Comparison of ENCODE assay signal across 8 cellular contexts in the genomic region with DNA sequence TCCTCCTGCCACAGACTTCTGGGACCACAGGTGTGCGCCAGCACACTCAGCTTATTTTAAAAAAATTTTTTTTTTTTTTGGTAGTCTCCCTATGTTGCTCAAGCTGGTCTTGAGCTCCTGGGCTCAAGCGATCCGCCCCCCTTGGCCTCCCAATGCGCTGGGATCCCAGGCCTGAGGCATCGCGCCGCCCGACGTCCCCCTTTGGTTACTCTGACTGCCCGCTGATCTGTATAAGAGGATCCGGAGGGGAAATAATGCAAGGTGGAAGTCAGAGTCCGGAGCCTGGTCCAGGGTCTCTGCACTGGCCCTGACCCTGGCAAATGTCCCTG. TPM values are rescaled to one million over a fixed set of nuclear protein-coding genes. Genes with fewer than 3 reads are reported as not detected.
DNase-seq lines count a peak whose midpoint lies in the region; ATAC-seq, FAIRE-seq and TF ChIP-seq lines count a peak whose summit lies in the region.

No MANE protein-coding gene starts in this region.

- H3K4me2 ChIP-seq in A549: peak overlapping the region; percentile 79
- H3K4me2 ChIP-seq in GM12878 (ENCODE audit: control insufficient read depth, insufficient read depth): peak overlapping the region; percentile 98

- H3K27ac Mint-ChIP-seq in memory B cell: peak overlapping the region; percentile 91

- TF ChIP-seq POLR2A in A549 (IDR thresholded peaks at IDR 0.05; ENCODE audit: low read length) (no peak), GM12878 (IDR thresholded peaks at IDR 0.05; ENCODE audit: low read depth, low read length) (no peak)

- peak overlapping the region; percentile 80 for H3K4me3 Mint-ChIP-seq in memory B cell

- H3K36me3 ChIP-seq in GM12878 (ENCODE audit: control insufficient read depth in 2 of 2, insufficient read depth in 2 of 2, low read length in 1 of 2) (peaks cover under 1 to 2% of the 10 kb centered on the region in 2 experiments; a peak in 3 of 4 replicates), aorta (ENCODE audit: control insufficient read depth in 1 of 2, insufficient read depth in 2 of 2, low read length in 1 of 2) (peaks cover 6 to 7% of the 10 kb centered on the region in 2 donors)

- TF ChIP-seq RAD21 in A549 (conservative IDR thresholded peaks at IDR 0.05 in 1 of 2, IDR thresholded peaks at IDR 0.05 in 1 of 2): no peak
- no peak for TF ChIP-seq RAD21 in GM12878 (IDR thresholded peaks at IDR 0.05; ENCODE audit: insufficient read depth, low read depth, low read length)

- SMC1A ChIA-PET in GM12878 (lab: Charles Lee; ENCODE audit: uncharacterized antibody, unreplicated experiment): no interaction called here

- no TSS peak for BruUV-seq in GM12878 (replicated peaks; lab: Mats Ljungman, UMichigan)

- no peaks in the 10 kb centered on the region for H3K9me3 Mint-ChIP-seq in memory B cell

- no peaks in the 10 kb centered on the region for H3K27me3 Mint-ChIP-seq in memory B cell

- POLR2A ChIA-PET in A549 (lab: Yijun Ruan, JAX) (interaction anchor here (0.6 to 1.5 kb wide), 6 partner anchors 40 to 702 kb away, joined by 3 to 7 read pairs (median 3); partner anchors contain the start of genes ZFP28, ZNF264 and ZNF460), GM12878 (lab: Charles Lee) (no interaction called here)

- H2AFZ ChIP-seq in GM12878 (ENCODE audit: control insufficient read depth, low read depth, low read length): peak overlapping the region; percentile 95

- H3K36me3 Mint-ChIP-seq in memory B cell: peaks cover 6% of the 10 kb centered on the region

- H3K4me3 ChIP-seq in A549 (peak overlapping the region; percentile 86), GM12878 (peak overlapping the region; percentile 83), aorta (ENCODE audit: low read length in 2 of 2) (peak overlapping the region; percentile 31 to 98)

- 89% methylated on average over 12 of the region's 12 CpGs for WGBS in A549 (ENCODE audit: missing lambda C conversion rate)
- 33% methylated on average over 12 of the region's 12 CpGs for WGBS in GM12878 (ENCODE audit: insufficient coverage, insufficient replicate concordance, low lambda C conversion rate, missing lambda C conversion rate)
- WGBS in aorta, 2 donors: 20 to 23% methylated on average over 12 of the region's 12 CpGs

- peak overlapping the region; percentile 81 for H3K9ac ChIP-seq in GM12878 (ENCODE audit: control insufficient read depth, insufficient read depth, low read length)

- H3K9me3 ChIP-seq in A549 (peaks cover 40% of the 10 kb centered on the region), GM12878 (replicated peaks; ENCODE audit: control insufficient read depth, insufficient read depth, low read length) (no peaks in the 10 kb centered on the region), aorta (ENCODE audit: control insufficient read depth, low read length) (no peaks in the 10 kb centered on the region)

- TF ChIP-seq CTCF in A549 (IDR thresholded peaks at IDR 0.05) (no peak), GM12878 (IDR thresholded peaks at IDR 0.05 in 2 of 3, conservative IDR thresholded peaks at IDR 0.05 in 1 of 3; ENCODE audit: control insufficient read depth in 2 of 3, extremely low read depth in 1 of 3, insufficient read depth in 1 of 3, low read depth in 3 of 3, low read length in 3 of 3) (no peak)

- H3K79me2 ChIP-seq in GM12878 (ENCODE audit: control insufficient read depth, insufficient read depth, low read length): peaks cover 28% of the 10 kb centered on the region

- CTCF ChIA-PET in A549 (lab: Yijun Ruan, JAX) (no interaction called here), GM12878 (lab: Yijun Ruan, JAX) (no interaction called here)

- intact Hi-C loops in GM12878 (cut with micrococcal nuclease; ENCODE audit: unreplicated experiment): loop anchor here (1.0 kb wide), 2 partner anchors 40 to 80 kb away; partner anchors contain the start of genes ZNF460 and ZNF543
- intact Hi-C loops in aorta (cut with DNase I): loop anchor here in 1 of 2 donors (5.0 kb wide), 1 partner anchor 37 kb away; no protein-coding TSS in a partner anchor

- DNase-seq in A549 (ENCODE audit: low read depth in 1 of 2, low spot score in 1 of 2) (no peak), GM12878 (ENCODE audit: low read depth, low spot score) (no peak), memory B cell (ENCODE audit: low spot score in 2 of 2) (no peak), aorta (no peak), T-helper 9 cell (no peak), AG08395 (ENCODE audit: low spot score) (no peak), NCI-H187 treated with DMSO at 0.1 percent for 48 hours (lab: John Stamatoyannopoulos, UW) (no peak)

- peaks cover 18% of the 10 kb centered on the region for H3K4me1 Mint-ChIP-seq in memory B cell

- RAD21 ChIA-PET in GM12878 (lab: Charles Lee; ENCODE audit: unreplicated experiment): no interaction called here

- FAIRE-seq in A549 (lab: Jason Lieb, UNC) (no peak), GM12878 (lab: Jason Lieb, UNC) (no peak)

- TF ChIP-seq EP300 in A549 (IDR thresholded peaks at IDR 0.05): no peak
- no peak for TF ChIP-seq EP300 in GM12878 (IDR thresholded peaks at IDR 0.05; ENCODE audit: borderline replicate concordance in 1 of 2, control insufficient read depth in 1 of 2, low read depth in 2 of 2, low read length in 2 of 2)

- H3K4me1 ChIP-seq in A549 (0 out of 3 replicates have a peak, but pooled peaks cover 8% of the 10 kb centered on the region), GM12878 (ENCODE audit: control insufficient read depth, insufficient read depth, low read length) (peaks cover 9% of the 10 kb centered on the region), aorta (ENCODE audit: control insufficient read depth in 1 of 2, insufficient read depth in 2 of 2, low read length in 2 of 2) (peaks cover 4 to 6% of the 10 kb centered on the region in 2 donors)

- H3K27me3 ChIP-seq in GM12878 (replicated peaks in 1 of 2; ENCODE audit: control insufficient read depth in 2 of 2, insufficient read depth in 2 of 2, low read length in 1 of 2) (no peaks in the 10 kb centered on the region), aorta (ENCODE audit: control insufficient read depth in 1 of 2, insufficient read depth in 2 of 2, low read length in 1 of 2) (no peaks in the 10 kb centered on the region)

- H3K27ac ChIP-seq in A549: peak overlapping the region; percentile 86 to 97
- peak overlapping the region; percentile 73 for H3K27ac ChIP-seq in GM12878 (ENCODE audit: control insufficient read depth, insufficient read depth)
- H3K27ac ChIP-seq in aorta (ENCODE audit: low read depth in 1 of 2, low read length in 2 of 2): peak overlapping the region in 1 of 2 donors; percentile 72

- no peaks in the 10 kb centered on the region for H4K20me1 ChIP-seq in GM12878 (ENCODE audit: control insufficient read depth, insufficient read depth)

- in situ Hi-C loops in GM12878 (cut with MboI): no loop called here

- no peak for ATAC-seq in A549
- peak; percentile 4 for ATAC-seq in HG02763 (IDR thresholded peaks at IDR 0.05; ENCODE audit: unreplicated experiment)
- peak; percentile 12 for ATAC-seq in GM12878
- peak; percentile 1 for ATAC-seq in memory B cell (ENCODE audit: low read depth)
- no peak for ATAC-seq in aorta (ENCODE audit: low FRiP score)

RNA-seq across cellular contexts. Expression of gene ZNF805, which starts 0.5 kb away (rescaled TPM):
- polyA plus RNA-seq in A549 (2011; rRNA removed): 5.6 and 6.6 TPM in 2 replicates
- 0.96 and 1.3 TPM in 2 replicates for polyA plus RNA-seq in A549 (2012; cell fraction: cytosol; rRNA removed)
- polyA plus RNA-seq in A549 (2012; cell fraction: nucleus; rRNA removed): 0.68 and 0.78 TPM in 2 replicates
- polyA plus RNA-seq in A549 (2017; fragmentation: RNase III; extraction: RNeasy Plus Mini Kit Qiagen cat#74134 plus additional on column Dnase treatment): 1.1 to 1.5 TPM (median 1.5 TPM) in 3 replicates
- polyA minus RNA-seq in A549 (2011; rRNA and poly(A)+ RNA removed): 41.2 and 50.8 TPM in 2 replicates
- 33.7 and 33.9 TPM in 2 replicates for total RNA-seq in GM12878 (2013; cell fraction: nucleolus; rRNA removed)
- 6.5 and 7.3 TPM in 2 replicates for total RNA-seq in GM12878 (2014; rRNA removed)
- total RNA-seq in GM12878 (2014; rRNA removed; fragmentation: Illumina TruSeq; extraction: Trizol): 8.9 and 9.4 TPM in 2 replicates
- total RNA-seq in GM12878 (2021): 7.1 and 7.2 TPM in 2 replicates
- 2.7 TPM for polyA plus RNA-seq in GM12878 (2011; ENCODE audit: low read depth)
- polyA plus RNA-seq in GM12878 (2011; rRNA removed): 5.0 and 5.3 TPM in 2 replicates
- polyA plus RNA-seq in GM12878 (2011; cell fraction: cytosol; rRNA removed): 3.3 and 3.7 TPM in 2 replicates
- polyA plus RNA-seq in GM12878 (2011; cell fraction: nucleus; rRNA removed): 3.3 and 4.0 TPM in 2 replicates
- polyA plus RNA-seq in GM12878 (2012): 2.4 and 3.0 TPM in 2 replicates
- polyA plus RNA-seq in GM12878 (2014; fragmentation: Illumina TruSeq; extraction: Trizol): 2.4 and 3.6 TPM in 2 replicates
- polyA plus RNA-seq in GM12878 (2014; fragmentation: Nextera tagmentation; extraction: Ambion mirVana): under 1 TPM; 0.31 to 0.42 TPM
- polyA plus RNA-seq in GM12878 (2014; rRNA removed): 2.1 and 2.8 TPM in 2 replicates
- polyA plus RNA-seq in GM12878 (2016; fragmentation: Nextera tagmentation; extraction: Ambion mirVana): 1 to 10 TPM; 1.5 to 1.8 TPM
- 23.8 and 29.5 TPM in 2 replicates for polyA minus RNA-seq in GM12878 (2011; rRNA and poly(A)+ RNA removed)
- 7.8 and 9.4 TPM in 2 replicates for polyA minus RNA-seq in GM12878 (2011; cell fraction: cytosol; rRNA and poly(A)+ RNA removed)
- 5.9 and 9.9 TPM in 2 replicates for polyA minus RNA-seq in GM12878 (2011; cell fraction: nucleus; rRNA and poly(A)+ RNA removed)
- 10 to 100 TPM; 19.0 to 19.8 TPM for total RNA-seq in aorta
- polyA plus RNA-seq in aorta: under 1 TPM; 0.38 to 0.41 TPM

RNA-seq across cellular contexts. Expression of gene AURKC, which starts 9.1 kb away (rescaled TPM):
- 0.83 and 0.96 TPM in 2 replicates for polyA plus RNA-seq in A549 (2011; rRNA removed)
- 0.45 and 0.51 TPM in 2 replicates for polyA plus RNA-seq in A549 (2012; cell fraction: cytosol; rRNA removed)
- 0.91 and 1.2 TPM in 2 replicates for polyA plus RNA-seq in A549 (2012; cell fraction: nucleus; rRNA removed)
- polyA plus RNA-seq in A549 (2017; fragmentation: RNase III; extraction: RNeasy Plus Mini Kit Qiagen cat#74134 plus additional on column Dnase treatment): 0.27 to 0.43 TPM (median 0.34 TPM) in 3 replicates
- 0.63 TPM in 1 of 2 replicates, not detected in the other for polyA minus RNA-seq in A549 (2011; rRNA and poly(A)+ RNA removed)
- total RNA-seq in GM12878 (2013; cell fraction: nucleolus; rRNA removed): not detected in 2 replicates
- total RNA-seq in GM12878 (2014; rRNA removed): 0.79 and 0.87 TPM in 2 replicates
- total RNA-seq in GM12878 (2014; rRNA removed; fragmentation: Illumina TruSeq; extraction: Trizol): 0.78 and 0.89 TPM in 2 replicates
- 0.97 and 1.3 TPM in 2 replicates for total RNA-seq in GM12878 (2021)
- polyA plus RNA-seq in GM12878 (2011; ENCODE audit: low read depth): 0.63 TPM
- polyA plus RNA-seq in GM12878 (2011; rRNA removed): 0.58 and 0.68 TPM in 2 replicates
- polyA plus RNA-seq in GM12878 (2011; cell fraction: cytosol; rRNA removed): 0.58 and 0.69 TPM in 2 replicates
- polyA plus RNA-seq in GM12878 (2011; cell fraction: nucleus; rRNA removed): 0.67 and 0.91 TPM in 2 replicates
- polyA plus RNA-seq in GM12878 (2012): 1.4 and 1.6 TPM in 2 replicates
- polyA plus RNA-seq in GM12878 (2014; fragmentation: Illumina TruSeq; extraction: Trizol): 0.73 and 1.8 TPM in 2 replicates
- polyA plus RNA-seq in GM12878 (2014; fragmentation: Nextera tagmentation; extraction: Ambion mirVana): 1 to 10 TPM in 1 of 2 experiments, under 1 TPM in 1; 0.32 to 1.2 TPM
- 1.1 and 1.6 TPM in 2 replicates for polyA plus RNA-seq in GM12878 (2014; rRNA removed)
- under 1 TPM in 1 of 2 experiments, not detected in 1; 0.24 TPM for polyA plus RNA-seq in GM12878 (2016; fragmentation: Nextera tagmentation; extraction: Ambion mirVana)
- polyA minus RNA-seq in GM12878 (2011; rRNA and poly(A)+ RNA removed): 0.98 TPM in 1 of 2 replicates, not detected in the other
- polyA minus RNA-seq in GM12878 (2011; cell fraction: cytosol; rRNA and poly(A)+ RNA removed): not detected in 2 replicates
- polyA minus RNA-seq in GM12878 (2011; cell fraction: nucleus; rRNA and poly(A)+ RNA removed): 0.86 TPM in 1 of 2 replicates, not detected in the other
- total RNA-seq in aorta: 1 to 10 TPM; 1.3 to 3.5 TPM
- 1 to 10 TPM in 1 of 2 donors, under 1 TPM in 1; 0.63 to 2.9 TPM for polyA plus RNA-seq in aorta

RNA-seq across cellular contexts. Expression of gene ZNF460, which starts 40.3 kb away (rescaled TPM):
- polyA plus RNA-seq in A549 (2011; rRNA removed) (16.1 and 23.4 TPM in 2 replicates), A549 (2017; fragmentation: RNase III; extraction: RNeasy Plus Mini Kit Qiagen cat#74134 plus additional on column Dnase treatment) (0.50 to 0.63 TPM (median 0.58 TPM) in 3 replicates), GM12878 (2011; rRNA removed) (23.8 and 25.2 TPM in 2 replicates), GM12878 (2014; fragmentation: Illumina TruSeq; extraction: Trizol) (1.5 and 2.8 TPM in 2 replicates), GM12878 (2014; fragmentation: Nextera tagmentation; extraction: Ambion mirVana) (under 1 TPM; 0.15 to 0.58 TPM), GM12878 (2014; rRNA removed) (7.7 and 8.5 TPM in 2 replicates), GM12878 (2016; fragmentation: Nextera tagmentation; extraction: Ambion mirVana) (1 to 10 TPM; 8.0 to 8.9 TPM), aorta (1 to 10 TPM; 1.4 to 3.9 TPM)
- 2.0 and 2.4 TPM in 2 replicates for polyA plus RNA-seq in A549 (2012; cell fraction: cytosol; rRNA removed)
- polyA plus RNA-seq in A549 (2012; cell fraction: nucleus; rRNA removed): 2.0 and 2.7 TPM in 2 replicates
- 274 and 308 TPM in 2 replicates for polyA minus RNA-seq in A549 (2011; rRNA and poly(A)+ RNA removed)
- 431 and 458 TPM in 2 replicates for total RNA-seq in GM12878 (2013; cell fraction: nucleolus; rRNA removed)
- total RNA-seq in GM12878 (2014; rRNA removed) (34.4 and 37.5 TPM in 2 replicates), GM12878 (2014; rRNA removed; fragmentation: Illumina TruSeq; extraction: Trizol) (42.4 and 46.5 TPM in 2 replicates), GM12878 (2021) (41.7 and 43.0 TPM in 2 replicates), aorta (10 to 100 TPM; 65.8 to 75.3 TPM)
- polyA plus RNA-seq in GM12878 (2011; ENCODE audit: low read depth): 3.1 TPM
- 18.2 and 19.4 TPM in 2 replicates for polyA plus RNA-seq in GM12878 (2011; cell fraction: cytosol; rRNA removed)
- 15.9 and 20.0 TPM in 2 replicates for polyA plus RNA-seq in GM12878 (2011; cell fraction: nucleus; rRNA removed)
- polyA plus RNA-seq in GM12878 (2012): 3.0 TPM in 2 replicates
- polyA minus RNA-seq in GM12878 (2011; rRNA and poly(A)+ RNA removed): 238 and 280 TPM in 2 replicates
- polyA minus RNA-seq in GM12878 (2011; cell fraction: cytosol; rRNA and poly(A)+ RNA removed): 72.3 and 73.4 TPM in 2 replicates
- polyA minus RNA-seq in GM12878 (2011; cell fraction: nucleus; rRNA and poly(A)+ RNA removed): 77.2 and 85.8 TPM in 2 replicates

RNA-seq across cellular contexts. Expression of gene ZNF264, which starts 48.6 kb away (rescaled TPM):
- polyA plus RNA-seq in A549 (2011; rRNA removed): 9.1 and 10.0 TPM in 2 replicates
- 7.8 and 8.1 TPM in 2 replicates for polyA plus RNA-seq in A549 (2012; cell fraction: cytosol; rRNA removed)
- 9.8 and 9.9 TPM in 2 replicates for polyA plus RNA-seq in A549 (2012; cell fraction: nucleus; rRNA removed)
- 3.4 to 3.9 TPM (median 3.6 TPM) in 3 replicates for polyA plus RNA-seq in A549 (2017; fragmentation: RNase III; extraction: RNeasy Plus Mini Kit Qiagen cat#74134 plus additional on column Dnase treatment)
- 49.4 and 49.8 TPM in 2 replicates for polyA minus RNA-seq in A549 (2011; rRNA and poly(A)+ RNA removed)
- total RNA-seq in GM12878 (2013; cell fraction: nucleolus; rRNA removed): 57.0 and 65.5 TPM in 2 replicates
- 10.6 and 14.7 TPM in 2 replicates for total RNA-seq in GM12878 (2014; rRNA removed)
- total RNA-seq in GM12878 (2014; rRNA removed; fragmentation: Illumina TruSeq; extraction: Trizol): 11.0 and 12.4 TPM in 2 replicates
- total RNA-seq in GM12878 (2021): 22.9 and 24.3 TPM in 2 replicates
- polyA plus RNA-seq in GM12878 (2011; ENCODE audit: low read depth): 2.6 TPM
- 10.1 and 11.0 TPM in 2 replicates for polyA plus RNA-seq in GM12878 (2011; rRNA removed)
- 10.6 and 15.0 TPM in 2 replicates for polyA plus RNA-seq in GM12878 (2011; cell fraction: cytosol; rRNA removed)
- polyA plus RNA-seq in GM12878 (2011; cell fraction: nucleus; rRNA removed): 11.0 and 11.4 TPM in 2 replicates
- 6.3 and 6.9 TPM in 2 replicates for polyA plus RNA-seq in GM12878 (2012)
- polyA plus RNA-seq in GM12878 (2014; fragmentation: Illumina TruSeq; extraction: Trizol): 4.2 and 4.9 TPM in 2 replicates
- polyA plus RNA-seq in GM12878 (2014; fragmentation: Nextera tagmentation; extraction: Ambion mirVana): 1 to 10 TPM in 1 of 2 experiments, under 1 TPM in 1; 0.76 to 1.2 TPM
- polyA plus RNA-seq in GM12878 (2014; rRNA removed): 10.3 and 15.2 TPM in 2 replicates
- 1 to 10 TPM; 8.4 to 8.8 TPM for polyA plus RNA-seq in GM12878 (2016; fragmentation: Nextera tagmentation; extraction: Ambion mirVana)
- 38.8 and 46.8 TPM in 2 replicates for polyA minus RNA-seq in GM12878 (2011; rRNA and poly(A)+ RNA removed)
- polyA minus RNA-seq in GM12878 (2011; cell fraction: cytosol; rRNA and poly(A)+ RNA removed): 12.3 and 14.6 TPM in 2 replicates
- polyA minus RNA-seq in GM12878 (2011; cell fraction: nucleus; rRNA and poly(A)+ RNA removed): 15.7 and 20.8 TPM in 2 replicates
- 10 to 100 TPM; 44.4 to 48.8 TPM for total RNA-seq in aorta
- 1 to 10 TPM; 1.6 to 6.6 TPM for polyA plus RNA-seq in aorta

Comparison
In these comparisons a context has a peak if more than half of its experiments do, and no peak if none do; other contexts are left out.
1. ATAC-seq: peak in HG02763 (single experiment), GM12878 (single experiment) and memory B cell (single experiment); none in A549 (0 of 2) and aorta (single experiment).
2. Peak in every context shown above with its lines, with median percentiles within 50 percentile points of each other: H3K4me3 ChIP-seq.